ENCODE assay signal across 18 cellular contexts in genomic region chr7:1523838-1524237, GRCh38. TPM values are rescaled to one million over a fixed set of nuclear protein-coding genes. Genes with fewer than 3 reads are reported as not detected.
"Had no signal": no experiment of that assay in that cellular context is flagged by ENCODE, and none has a peak within 500 bp of the region (broad histone marks: within the 10 kb centered on the region; RNA-seq: fewer than 3 reads in every experiment).

No MANE protein-coding gene starts in this region.

- H3K27me3 ChIP-seq: vagina had no signal

- DNase-seq: activated CD4-positive, alpha-beta memory T cell treated with anti-CD3 and anti-CD28 coated beads for 36 hours; activated CD4-positive, alpha-beta T cell treated with anti-CD3 and anti-CD28 coated beads for 48 hours; activated effector memory CD4-positive, alpha-beta T cell treated with Interleukin-2 at 50 U/mL for 16 hours; activated naive CD4-positive, alpha-beta T cell treated with anti-CD3 and anti-CD28 coated beads, Interleukin-2, amount 10 ng/mL, durations not matched to agents 7 days and 5 days; activated T-cell treated with anti-CD3 and anti-CD28 coated beads, Interleukin-2, amount 50 U/mL, for 72 hours; amygdala; foreskin fibroblast; heart right ventricle; lower lobe of right lung; naive thymus-derived CD8-positive, alpha-beta T cell; stimulated activated CD4-positive, alpha-beta T cell treated with anti-CD3 and anti-CD28 coated beads, Interleukin-4, amount 100 ng/mL, for 24 hours had no signal

- H3K9me3 ChIP-seq: vagina had no signal

- H3K27ac ChIP-seq: coronary artery, epithelial cell of prostate, heart right ventricle, lower lobe of right lung, vagina had no signal

- H3K4me1 ChIP-seq: lower lobe of right lung, tibial nerve had no signal

- FAIRE-seq: bronchial epithelial cell, keratinocyte had no signal

- ATAC-seq: activated T-cell treated with anti-CD3 and anti-CD28 coated beads, Interleukin-2, amount 50 U/mL, for 72 hours; naive thymus-derived CD8-positive, alpha-beta T cell had no signal

- H3K36me3 ChIP-seq: heart right ventricle, lower lobe of right lung, tibial nerve, vagina had no signal

- H3K4me3 ChIP-seq: coronary artery, heart right ventricle, lower lobe of right lung, tibial nerve, vagina had no signal

RNA-seq across cellular contexts. Expression of gene TMEM184A, which starts 32.2 kb away (rescaled TPM):
- total RNA-seq: activated CD4-positive, alpha-beta memory T cell treated with anti-CD3 and anti-CD28 coated beads for 36 hours; naive thymus-derived CD8-positive, alpha-beta T cell; T-helper 2 cell treated with Interferon-gamma antibody and Interleukin-4, amounts not matched to agents 100 ng/mL and 5 ng/mL, for 36 hours had no signal
